In the genomic region with DNA sequence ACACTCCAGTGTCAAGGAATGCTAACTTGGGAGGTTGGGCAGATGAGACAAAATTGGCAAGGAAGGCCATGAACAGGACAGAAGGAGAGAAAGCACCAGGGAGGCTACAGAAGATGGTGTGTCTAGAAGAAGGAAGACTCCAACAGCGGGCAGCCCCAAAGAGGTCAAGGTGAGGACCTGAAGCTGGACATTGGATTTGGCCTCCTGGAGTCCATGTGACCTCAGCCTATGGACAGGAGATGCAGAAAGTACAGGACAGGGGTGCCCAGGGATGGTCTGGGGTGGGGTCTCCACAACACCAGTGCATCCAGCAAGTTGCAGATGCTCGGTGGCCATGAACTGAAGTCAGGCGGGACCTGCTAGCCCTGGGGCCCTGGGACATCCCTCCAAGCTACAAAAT, we compare ENCODE assay signal across 24 cellular contexts.
A peak's percentile ranks its signal among the peaks of the same experiment; 100 is the strongest.
DNase-seq lines count a peak whose midpoint lies in the region; ATAC-seq, FAIRE-seq and TF ChIP-seq lines count a peak whose summit lies in the region.
"Had no signal": no experiment of that assay in that cellular context is flagged by ENCODE, and none has a peak within 500 bp of the region (broad histone marks: within the 10 kb centered on the region; RNA-seq: fewer than 3 reads in every experiment).

No MANE protein-coding gene starts in this region.

- no peaks in the 10 kb centered on the region for H3K9me3 Mint-ChIP-seq in activated CD8-positive, alpha-beta memory T cell treated with anti-CD3 and anti-CD28 coated beads, Interleukin-2, amount 10 ng/mL, durations not matched to agents 7 days and 5 days (ENCODE audit: low read depth)
- H3K9me3 Mint-ChIP-seq in activated T-helper 17 cell treated with anti-CD3 and anti-CD28 coated beads, Interleukin-2, amount 50 U/mL, for 72 hours = no peaks in the 10 kb centered on the region

- TF ChIP-seq POLR2A in spleen (IDR thresholded peaks at IDR 0.05) = no peak

- no peaks in the 10 kb centered on the region for H3K27me3 Mint-ChIP-seq in activated CD8-positive, alpha-beta memory T cell treated with anti-CD3 and anti-CD28 coated beads, Interleukin-2, amount 10 ng/mL, durations not matched to agents 7 days and 5 days
- no peaks in the 10 kb centered on the region for H3K27me3 Mint-ChIP-seq in activated T-helper 17 cell treated with anti-CD3 and anti-CD28 coated beads, Interleukin-2, amount 50 U/mL, for 72 hours
- H3K27me3 Mint-ChIP-seq: CD4-positive, alpha-beta memory T cell had no signal

- ATAC-seq in activated CD8-positive, alpha-beta memory T cell treated with anti-CD3 and anti-CD28 coated beads, Interleukin-2, amount 10 ng/mL, durations not matched to agents 7 days and 5 days = no peak
- ATAC-seq in GM21360 (IDR thresholded peaks at IDR 0.05; ENCODE audit: unreplicated experiment) = no peak
- ATAC-seq in activated T-helper 17 cell treated with anti-CD3 and anti-CD28 coated beads, Interleukin-2, amount 50 U/mL, for 72 hours (replicated peaks) = no peak
- ATAC-seq: A549 had no signal

- no peak for DNase-seq in activated CD8-positive, alpha-beta memory T cell treated with anti-CD3 and anti-CD28 coated beads, Interleukin-2, amount 10 ng/mL, durations not matched to agents 7 days and 5 days
- DNase-seq in activated CD8-positive, alpha-beta memory T cell treated with anti-CD3 and anti-CD28 coated beads, Interleukin-2, amount 50 U/mL, for 48 hours = no peak
- DNase-seq in bronchial epithelial cell (ENCODE audit: low read depth) (no peak), islet precursor cell (peak; percentile 44), spleen (no peak)
- DNase-seq: AML-193; CD4-positive, alpha-beta memory T cell; COR-L47; DMS53; GOT3; HCEC 1CT; IMR-90; KG1; MG63; NCI-H2029; NCI-H446; NCI-H524 treated with DMSO at 0.1 percent for 48 hours; NCI-H774; SIG-M5 had no signal

- no peaks in the 10 kb centered on the region for H3K9me3 ChIP-seq in spleen
- H3K9me3 ChIP-seq: A549; BLaER1 treated with 17β-estradiol and CSF1 and Interleukin-3, amounts not matched to agents 10 nM and 100 nM; MG63 had no signal

- H3K27ac ChIP-seq in spleen = no peak overlapping the region
- H3K27ac ChIP-seq: A549; BLaER1 treated with 17β-estradiol and CSF1 and Interleukin-3, amounts not matched to agents 10 nM and 100 nM had no signal

- whole genome bisulfite sequencing in spleen, 5 donors = 89 to 96% (median 93%) methylated on average over 3 of the region's 3 CpGs

- FAIRE-seq in bronchial epithelial cell (lab: Jason Lieb, UNC) = peak; percentile 43
- FAIRE-seq: A549, RCC 7860 had no signal

- peaks cover 34% of the 10 kb centered on the region for H3K4me1 Mint-ChIP-seq in activated CD8-positive, alpha-beta memory T cell treated with anti-CD3 and anti-CD28 coated beads, Interleukin-2, amount 10 ng/mL, durations not matched to agents 7 days and 5 days
- peaks cover 6% of the 10 kb centered on the region for H3K4me1 Mint-ChIP-seq in activated T-helper 17 cell treated with anti-CD3 and anti-CD28 coated beads, Interleukin-2, amount 50 U/mL, for 72 hours

- intact Hi-C loops in spleen (cut with DNase I; ENCODE audit: low total_unique reads) = no loop called here

- H3K36me3 ChIP-seq in bronchial epithelial cell (ENCODE audit: control insufficient read depth, insufficient read depth, low read length) (no peaks in the 10 kb centered on the region), spleen (no peaks in the 10 kb centered on the region)
- H3K36me3 ChIP-seq: BLaER1 treated with 17β-estradiol and CSF1 and Interleukin-3, amounts not matched to agents 10 nM and 100 nM; MG63 had no signal

- TF ChIP-seq CTCF in bronchial epithelial cell (IDR thresholded peaks at IDR 0.05; ENCODE audit: insufficient read depth, low read length, severe bottlenecking) = no peak
- no peak for TF ChIP-seq CTCF in spleen (IDR thresholded peaks at IDR 0.05 in 8 of 11, conservative IDR thresholded peaks at IDR 0.05 in 3 of 11)

- no peak overlapping the region for H3K4me3 Mint-ChIP-seq in activated CD8-positive, alpha-beta memory T cell treated with anti-CD3 and anti-CD28 coated beads, Interleukin-2, amount 10 ng/mL, durations not matched to agents 7 days and 5 days
- H3K4me3 Mint-ChIP-seq in activated T-helper 17 cell treated with anti-CD3 and anti-CD28 coated beads, Interleukin-2, amount 50 U/mL, for 72 hours = no peak overlapping the region
- H3K4me3 Mint-ChIP-seq: CD4-positive, alpha-beta memory T cell had no signal

- peaks cover 17% of the 10 kb centered on the region for H3K36me3 Mint-ChIP-seq in activated CD8-positive, alpha-beta memory T cell treated with anti-CD3 and anti-CD28 coated beads, Interleukin-2, amount 10 ng/mL, durations not matched to agents 7 days and 5 days
- H3K36me3 Mint-ChIP-seq in activated T-helper 17 cell treated with anti-CD3 and anti-CD28 coated beads, Interleukin-2, amount 50 U/mL, for 72 hours (ENCODE audit: low read depth) = no peaks in the 10 kb centered on the region

- H3K4me3 ChIP-seq in bronchial epithelial cell (ENCODE audit: low read depth, low read length) (no peak overlapping the region), spleen (no peak overlapping the region)
- H3K4me3 ChIP-seq: A549; BLaER1 treated with 17β-estradiol and CSF1 and Interleukin-3, amounts not matched to agents 10 nM and 100 nM; MG63 had no signal

- no peaks in the 10 kb centered on the region for H3K27me3 ChIP-seq in bronchial epithelial cell (ENCODE audit: control insufficient read depth, insufficient read depth, low read length)
- peaks cover 0 to 46% (median 0%) of the 10 kb centered on the region in 7 donors for H3K27me3 ChIP-seq in spleen (replicated peaks in 1 of 7)
- H3K27me3 ChIP-seq: BLaER1 treated with 17β-estradiol and CSF1 and Interleukin-3, amounts not matched to agents 10 nM and 100 nM; MG63 had no signal

- peak overlapping the region; percentile 78 for H3K27ac Mint-ChIP-seq in activated CD8-positive, alpha-beta memory T cell treated with anti-CD3 and anti-CD28 coated beads, Interleukin-2, amount 10 ng/mL, durations not matched to agents 7 days and 5 days
- H3K27ac Mint-ChIP-seq in activated T-helper 17 cell treated with anti-CD3 and anti-CD28 coated beads, Interleukin-2, amount 50 U/mL, for 72 hours = no peak overlapping the region

- H3K4me1 ChIP-seq in spleen = no peaks in the 10 kb centered on the region
- H3K4me1 ChIP-seq: A549; BLaER1 treated with 17β-estradiol and CSF1 and Interleukin-3, amounts not matched to agents 10 nM and 100 nM had no signal

- CTCF ChIA-PET in activated CD8-positive, alpha-beta memory T cell treated with anti-CD3 and anti-CD28 coated beads, Interleukin-2, amount 10 ng/mL, durations not matched to agents 7 days and 5 days (lab: Charles Lee) = interaction anchor here (0.7 to 1.5 kb wide), 3 partner anchors 17 to 86 kb away, joined by 3 to 5 read pairs (median 3); partner anchors contain the start of gene JAKMIP1
